Comparison of ENCODE assay signal across 24 cellular contexts in the genomic region with DNA sequence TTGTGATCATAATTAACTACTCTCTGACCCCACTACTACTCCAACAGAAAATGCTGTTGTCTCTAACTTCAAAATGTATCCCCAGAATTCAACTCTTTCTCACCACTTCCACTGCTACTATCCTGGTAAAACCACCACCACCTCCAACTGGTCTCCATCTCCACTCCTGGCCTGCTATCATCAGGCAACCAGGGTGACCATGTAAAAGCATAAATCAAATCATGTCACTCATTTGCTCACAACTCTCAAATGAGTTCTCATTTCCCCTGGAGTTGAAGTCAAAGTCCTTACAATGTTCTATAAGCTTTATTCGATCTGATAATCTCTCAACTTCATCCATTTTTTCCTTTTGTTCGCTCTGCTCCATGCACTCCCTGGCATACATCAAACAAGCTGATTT.
"Had no signal": no experiment of that assay in that cellular context is flagged by ENCODE, and none has a peak within 500 bp of the region (broad histone marks: within the 10 kb centered on the region; RNA-seq: fewer than 3 reads in every experiment).

No MANE protein-coding gene starts in this region.

- H2AFZ ChIP-seq: parathyroid adenoma had no signal

- H3K4me1 ChIP-seq: colonic mucosa had no signal

- DNase-seq: colonic mucosa; effector CD8-positive, alpha-beta T cell; endodermal cell; foreskin fibroblast; gastrocnemius medialis; left cardiac atrium; left lung; mesenchymal stem cell; mucosa of descending colon; naive B cell; stimulated activated CD4-positive, alpha-beta T cell treated with anti-CD3 and anti-CD28 coated beads, Interleukin-12 subunit alpha, Interleukin-12 subunit beta, amount 100 ng/mL, for 4 hours; stimulated activated CD4-positive, alpha-beta T cell treated with anti-CD3 and anti-CD28 coated beads, Interleukin-1b, Interleukin-23, amount 100 ng/mL, for 48 hours; stimulated activated CD4-positive, alpha-beta T cell treated with anti-CD3 and anti-CD28 coated beads, Interleukin-4, amount 100 ng/mL, for 24 hours; stimulated activated naive CD4-positive, alpha-beta T cell treated with Interleukin-2 at 50 U/mL for 16 hours; stomach; testis; tibial artery had no signal

- FAIRE-seq: islet of Langerhans, urothelium cell line had no signal

- H3K9ac ChIP-seq: parathyroid adenoma had no signal

- H3K27me3 ChIP-seq: colonic mucosa, gastrocnemius medialis, left lung, neutrophil, stomach, testis, tibial artery, upper lobe of left lung had no signal

- H3K9me3 ChIP-seq: colonic mucosa, gastrocnemius medialis, left lung, mucosa of descending colon, neutrophil, stomach, testis, tibial artery, upper lobe of left lung had no signal

- H3K4me3 ChIP-seq: colonic mucosa, gastrocnemius medialis, left lung, mucosa of descending colon, smooth muscle cell, stomach, testis, tibial artery, upper lobe of left lung had no signal

- H3K4me2 ChIP-seq: smooth muscle cell had no signal

- H3K36me3 ChIP-seq: colonic mucosa, gastrocnemius medialis, left lung, neutrophil, stomach, tibial artery, upper lobe of left lung had no signal

- H3K27ac ChIP-seq: colonic mucosa, epithelial cell of prostate, gastrocnemius medialis, left lung, neutrophil, parathyroid adenoma, stomach, testis, tibial artery, upper lobe of left lung had no signal
